In genomic region chr15:73777741-73778140, GRCh38 we compare ENCODE assay signal across 29 cellular contexts. TPM values are rescaled to one million over a fixed set of nuclear protein-coding genes. Genes with fewer than 3 reads are reported as not detected.
A peak's percentile ranks its signal among the peaks of the same experiment; 100 is the strongest.
DNase-seq lines count a peak whose midpoint lies in the region; ATAC-seq, FAIRE-seq and TF ChIP-seq lines count a peak whose summit lies in the region.
"Had no signal": no experiment of that assay in that cellular context is flagged by ENCODE, and none has a peak within 500 bp of the region (broad histone marks: within the 10 kb centered on the region; RNA-seq: fewer than 3 reads in every experiment).

No MANE protein-coding gene starts in this region.

- H3K9me3 ChIP-seq in esophagus squamous epithelium (no peaks in the 10 kb centered on the region), osteoblast (ENCODE audit: low read depth, low read length) (no peaks in the 10 kb centered on the region), tibial artery (no peaks in the 10 kb centered on the region)
- H3K9me3 ChIP-seq: A549; BLaER1 treated with 17β-estradiol and CSF1 and Interleukin-3, amounts not matched to agents 10 nM and 100 nM; SJSA1 had no signal

- ATAC-seq in HG03135 (IDR thresholded peaks at IDR 0.05; ENCODE audit: unreplicated experiment), result no peak
- ATAC-seq: A549, GM23338, Right ventricle myocardium inferior had no signal

- H4K20me1 ChIP-seq in osteoblast (ENCODE audit: insufficient read depth, low read length), result no peaks in the 10 kb centered on the region
- H4K20me1 ChIP-seq: BLaER1 treated with 17β-estradiol and CSF1 and Interleukin-3, amounts not matched to agents 10 nM and 100 nM had no signal

- H3K4me2 ChIP-seq in osteoblast (ENCODE audit: insufficient read depth, low read length), result no peak overlapping the region
- H3K4me2 ChIP-seq: A549, GM23338 had no signal

- H3K27ac ChIP-seq in RWPE1, result peak overlapping the region; percentile 76
- peak overlapping the region in 3 of 4 donors; percentile 41 to 82 (median 82) for H3K27ac ChIP-seq in esophagus squamous epithelium
- no peak overlapping the region for H3K27ac ChIP-seq in osteoblast (ENCODE audit: low read depth, low read length)
- no peak overlapping the region for H3K27ac ChIP-seq in tibial artery
- H3K27ac ChIP-seq: A549; BLaER1 treated with 17β-estradiol and CSF1 and Interleukin-3, amounts not matched to agents 10 nM and 100 nM; HL-60; SJSA1 had no signal

- intact Hi-C loops in esophagus squamous epithelium (cut with DNase I), result no loop called here
- intact Hi-C loops in tibial artery (cut with DNase I; ENCODE audit: low total_unique reads), result no loop called here

- no peaks in the 10 kb centered on the region for H3K36me3 ChIP-seq in bronchial epithelial cell (ENCODE audit: control insufficient read depth, insufficient read depth, low read length)
- H3K36me3 ChIP-seq in esophagus squamous epithelium, result no peaks in the 10 kb centered on the region
- no peaks in the 10 kb centered on the region for H3K36me3 ChIP-seq in osteoblast (ENCODE audit: insufficient read depth, low read length)
- no peaks in the 10 kb centered on the region for H3K36me3 ChIP-seq in tibial artery
- H3K36me3 ChIP-seq: BLaER1 treated with 17β-estradiol and CSF1 and Interleukin-3, amounts not matched to agents 10 nM and 100 nM; SJSA1 had no signal

- no peak overlapping the region for H2AFZ ChIP-seq in osteoblast (ENCODE audit: low read length)
- H2AFZ ChIP-seq: GM23338 had no signal

- H3K4me1 ChIP-seq in esophagus squamous epithelium (peaks cover 4 to 64% (median 5%) of the 10 kb centered on the region in 3 donors), osteoblast (ENCODE audit: insufficient read depth, low read length) (no peaks in the 10 kb centered on the region), tibial artery (peaks cover 0 to 9% (median 7%) of the 10 kb centered on the region in 4 donors)
- H3K4me1 ChIP-seq: SJSA1 had no signal

- TF ChIP-seq CTCF in RWPE1 (conservative IDR thresholded peaks at IDR 0.05; ENCODE audit: low read depth), result no peak
- no peak for TF ChIP-seq CTCF in bronchial epithelial cell (IDR thresholded peaks at IDR 0.05; ENCODE audit: insufficient read depth, low read length, severe bottlenecking)
- TF ChIP-seq CTCF in esophagus squamous epithelium (IDR thresholded peaks at IDR 0.05), result no peak
- TF ChIP-seq CTCF in osteoblast (IDR thresholded peaks at IDR 0.05; ENCODE audit: extremely low read depth, low read depth, low read length), result no peak
- TF ChIP-seq CTCF in tibial artery (IDR thresholded peaks at IDR 0.05), result no peak

- no peak for TF ChIP-seq POLR2A in esophagus squamous epithelium (IDR thresholded peaks at IDR 0.05)

- H3K79me2 ChIP-seq in osteoblast (ENCODE audit: insufficient read depth, low read length), result no peaks in the 10 kb centered on the region

- H3K4me3 ChIP-seq in bronchial epithelial cell (ENCODE audit: low read depth, low read length) (no peak overlapping the region), esophagus squamous epithelium (no peak overlapping the region), osteoblast (ENCODE audit: insufficient read depth, low read length) (no peak overlapping the region), tibial artery (no peak overlapping the region)
- H3K4me3 ChIP-seq: A549; BLaER1 treated with 17β-estradiol and CSF1 and Interleukin-3, amounts not matched to agents 10 nM and 100 nM; GM23338; SJSA1 had no signal

- peaks cover 1% of the 10 kb centered on the region for H3K27me3 ChIP-seq in bronchial epithelial cell (ENCODE audit: control insufficient read depth, insufficient read depth, low read length)
- no peaks in the 10 kb centered on the region for H3K27me3 ChIP-seq in esophagus squamous epithelium
- H3K27me3 ChIP-seq in osteoblast (ENCODE audit: insufficient read depth, low read length), result peaks cover 12% of the 10 kb centered on the region
- H3K27me3 ChIP-seq in tibial artery, result peaks cover 0 to 7% of the 10 kb centered on the region in 2 donors
- H3K27me3 ChIP-seq: BLaER1 treated with 17β-estradiol and CSF1 and Interleukin-3, amounts not matched to agents 10 nM and 100 nM had no signal

- POLR2A ChIA-PET in RWPE1 (lab: Yijun Ruan, JAX; ENCODE audit: low non-redundant PET), result no interaction called here

- CTCF ChIA-PET in RWPE1 (lab: Yijun Ruan, JAX), result no interaction called here

- DNase-seq in RWPE1 (ENCODE audit: low spot score) (peak; percentile 87), bronchial epithelial cell (ENCODE audit: low read depth) (peak; percentile 91), esophagus squamous epithelium (lab: John Stamatoyannopoulos, UW) (no peak), osteoblast (ENCODE audit: insufficient read length, low spot score, missing footprints) (peak; percentile 49), NCI-H526 treated with DMSO at 0.1 percent for 48 hours (lab: John Stamatoyannopoulos, UW) (no peak), DMS 273 (lab: John Stamatoyannopoulos, UW; ENCODE audit: unreplicated experiment) (no peak), tibial artery (no peak)
- DNase-seq: AML-193; CD4-positive, alpha-beta T cell; DMS53; H9; NCI-H1092; NCI-H1417 treated with DMSO at 0.1 percent for 48 hours; NCI-H1694 treated with DMSO at 0.1 percent for 48 hours; NCI-H2081; NCI-H2171 treated with DMSO at 0.1 percent for 48 hours; NCI-H345; NCI-H510A treated with DMSO at 0.1 percent for 48 hours; NCI-H774 had no signal

- FAIRE-seq in bronchial epithelial cell (lab: Jason Lieb, UNC), result no peak
- FAIRE-seq: A549, D721Med, RCC 7860 had no signal

RNA-seq across cellular contexts. Expression of gene INSYN1, which starts 24.6 kb away (rescaled TPM):
- total RNA-seq in bronchial epithelial cell (under 0.01 and 1.2 TPM in 2 replicates), esophagus squamous epithelium (10 to 100 TPM in 2 of 4 donors, 1 to 10 TPM in 1, under 1 TPM in 1; 0.38 to 20.9 (median 9.3) TPM), osteoblast (3.8 and 4.7 TPM in 2 replicates)
- total RNA-seq: CD4-positive, alpha-beta T cell; HT-29; SJSA1 had no signal

Comparison
In these comparisons a context has a peak if more than half of its experiments do, and no peak if none do; other contexts are left out.
1. DNase-seq: peak in RWPE1 (single experiment), bronchial epithelial cell (single experiment) and osteoblast (single experiment); none in esophagus squamous epithelium (single experiment), NCI-H526 treated with DMSO at 0.1 percent for 48 hours (single experiment), DMS 273 (single experiment) and tibial artery (0 of 2).
2. H3K27ac ChIP-seq: peak in RWPE1 (single experiment) and esophagus squamous epithelium (3 of 4); none in osteoblast (single experiment) and tibial artery (0 of 2).